Comparison of ENCODE assay signal across 8 cellular contexts in the genomic region with DNA sequence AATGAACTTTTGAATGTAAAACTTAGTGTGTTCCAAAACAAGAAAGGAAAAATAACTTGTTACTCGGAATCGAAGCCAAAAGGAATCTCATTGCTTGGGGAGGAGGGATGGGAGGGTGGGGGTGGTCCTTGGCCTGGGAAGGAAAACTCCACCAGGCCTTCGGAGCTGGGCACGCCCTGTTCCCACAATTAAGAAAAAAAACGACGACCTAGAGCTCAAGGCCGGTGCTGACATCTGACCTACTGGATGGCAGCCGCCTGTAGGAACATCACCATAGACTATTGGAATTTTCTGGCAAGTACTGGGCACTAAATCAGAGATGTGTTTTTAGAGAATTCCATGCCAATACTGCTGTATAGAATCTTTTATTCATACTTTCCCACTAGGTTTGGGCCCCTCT. TPM values are rescaled to one million over a fixed set of nuclear protein-coding genes. Genes with fewer than 3 reads are reported as not detected.
DNase-seq lines count a peak whose midpoint lies in the region; TF ChIP-seq lines count a peak whose summit lies in the region.

No MANE protein-coding gene starts in this region.

- TF ChIP-seq EP300 in stomach (IDR thresholded peaks at IDR 0.05) = no peak

- H3K4me3 ChIP-seq in HFF-Myc (replicated peaks; ENCODE audit: low read depth, low read length) (peak overlapping the region; percentile 79), adrenal gland (peak overlapping the region in 3 of 4 donors; percentile 50 to 96 (median 76)), iPS-15b (ENCODE audit: low read depth, low read length) (peak overlapping the region; percentile 89), stomach (peak overlapping the region; percentile 88 to 97 (median 92))

- in situ Hi-C loops in ACHN (cut with HindIII; ENCODE audit: low pct_ligation_motif_present, low pct_unique_long_range_greater_than_20kb, low sequenced_read_pairs) = no loop called here

- peak; percentile 25 for DNase-seq in ACHN
- DNase-seq in HFF-Myc (ENCODE audit: extremely low read depth, low read depth) = no peak
- peak; percentile 62 to 88 (median 82) for DNase-seq in adrenal gland
- no peak for DNase-seq in stomach
- no peak for DNase-seq in medulla oblongata (ENCODE audit: extremely low spot score)
- DNase-seq in occipital lobe (lab: John Stamatoyannopoulos, UW) = no peak
- no peak for DNase-seq in GF-D8 (lab: John Stamatoyannopoulos, UW)

- H3K36me3 ChIP-seq in adrenal gland (replicated peaks in 1 of 2) = peaks cover 0 to 3% of the 10 kb centered on the region in 2 donors
- H3K36me3 ChIP-seq in iPS-15b (ENCODE audit: control insufficient read depth, insufficient read depth, low read length) = no peaks in the 10 kb centered on the region
- H3K36me3 ChIP-seq in stomach = peaks cover 4 to 21% (median 6%) of the 10 kb centered on the region in 4 donors

- intact Hi-C loops in adrenal gland (cut with DNase I) (no loop called here), stomach (cut with DNase I; ENCODE audit: low total_unique reads) (no loop called here)

- peak overlapping the region; percentile 91 to 98 (median 95) for H3K27ac ChIP-seq in adrenal gland
- peak overlapping the region; percentile 91 to 97 (median 96) for H3K27ac ChIP-seq in stomach

- no peaks in the 10 kb centered on the region for H3K27me3 ChIP-seq in adrenal gland
- H3K27me3 ChIP-seq in iPS-15b (ENCODE audit: control insufficient read depth, insufficient read depth, low read length) = no peaks in the 10 kb centered on the region
- no peaks in the 10 kb centered on the region for H3K27me3 ChIP-seq in stomach

- TF ChIP-seq POLR2A in adrenal gland (IDR thresholded peaks at IDR 0.05) = no peak
- no peak for TF ChIP-seq POLR2A in stomach (IDR thresholded peaks at IDR 0.05)

- H3K4me1 ChIP-seq in adrenal gland (replicated peaks in 1 of 2) (peaks cover 63 to 72% of the 10 kb centered on the region in 2 donors), iPS-15b (ENCODE audit: control insufficient read depth, insufficient read depth, low read length) (peaks cover 34% of the 10 kb centered on the region), stomach (peaks cover 65 to 80% (median 77%) of the 10 kb centered on the region in 4 donors)

- 1 to 6% (median 4%) methylated on average over 7 to 8 of the region's 8 CpGs for WGBS in adrenal gland, 4 donors
- 1 to 5% (median 3%) methylated on average over 8 of the region's 8 CpGs for WGBS in stomach, 5 donors

- peak overlapping the region; percentile 85 for H3K9ac ChIP-seq in iPS-15b (ENCODE audit: low read depth, low read length)

- H3K9me3 ChIP-seq in adrenal gland (replicated peaks in 1 of 3) (no peaks in the 10 kb centered on the region), iPS-15b (ENCODE audit: control insufficient read depth, insufficient read depth, low read length) (no peaks in the 10 kb centered on the region), stomach (no peaks in the 10 kb centered on the region)

- TF ChIP-seq CTCF in HFF-Myc (IDR thresholded peaks at IDR 0.05; ENCODE audit: low read depth, low read length, missing control alignments) = no peak
- TF ChIP-seq CTCF in adrenal gland (IDR thresholded peaks at IDR 0.05) = no peak
- no peak for TF ChIP-seq CTCF in stomach (IDR thresholded peaks at IDR 0.05)

RNA-seq across cellular contexts. Expression of gene NADK, which starts 0.8 kb away (rescaled TPM):
- total RNA-seq in adrenal gland (100 to 1,000 TPM; 131 to 195 (median 173) TPM), stomach (100 to 1,000 TPM in 3 of 5 donors, 10 to 100 TPM in 2; 69.9 to 202 (median 102) TPM), occipital lobe (20.4 TPM)
- polyA plus RNA-seq in adrenal gland (100 to 1,000 TPM in 2 of 3 donors, 10 to 100 TPM in 1; 73.0 to 150 (median 102) TPM), stomach (10 to 100 TPM; 38.6 to 63.2 (median 45.9) TPM)

RNA-seq across cellular contexts. Expression of gene CDK11A, which starts 53.4 kb away (rescaled TPM):
- total RNA-seq in adrenal gland = 10 to 100 TPM in 6 of 8 donors, 1 to 10 TPM in 2; 2.1 to 44.2 (median 25.7) TPM
- polyA plus RNA-seq in adrenal gland = 100 to 1,000 TPM in 1 of 3 donors, 10 to 100 TPM in 2; 15.8 to 302 (median 95.8) TPM
- total RNA-seq in stomach = 100 to 1,000 TPM in 3 of 5 donors, 10 to 100 TPM in 2; 46.1 to 233 (median 126) TPM
- 10 to 100 TPM; 27.3 to 68.7 (median 31.6) TPM for polyA plus RNA-seq in stomach
- total RNA-seq in occipital lobe = 7.6 TPM

Comparison
In these comparisons a context has a peak if more than half of its experiments do, and no peak if none do; other contexts are left out.
1. DNase-seq: peak in ACHN (single experiment) and adrenal gland (7 of 7); none in HFF-Myc (single experiment), stomach (single experiment), medulla oblongata (single experiment), occipital lobe (single experiment) and GF-D8 (single experiment).
2. Peak in every context shown above with its lines, with median percentiles within 50 percentile points of each other: H3K4me3 ChIP-seq.